Comparison of ENCODE assay signal across 1 cellular context in genomic region chr1:77977989-77978292, GRCh38.
A peak's percentile ranks its signal among the peaks of the same experiment; 100 is the strongest.
TF ChIP-seq lines count a peak whose summit lies in the region.

No MANE protein-coding gene starts in this region.

TF ChIP-seq in HEK293, 187 proteins besides CTCF, POLR2A, EP300 and RAD21 (continued from another document):
- TF ChIP-seq ZBTB26 (tag by site-specific recombination; optimal IDR thresholded peaks at IDR 0.05) (no peak), HOXC10 (CRISPR knock-in tag; IDR thresholded peaks at IDR 0.05) (no peak), ZNF433 (tag by site-specific recombination; IDR thresholded peaks at IDR 0.05; ENCODE audit: low read depth) (no peak), ZNF623 (tag by site-specific recombination; IDR thresholded peaks at IDR 0.05) (no peak), ZNF548 (tag by site-specific recombination; IDR thresholded peaks at IDR 0.05) (no peak), ZNF621 (tag by site-specific recombination; IDR thresholded peaks at IDR 0.05) (no peak), AEBP2 (tag by site-specific recombination; IDR thresholded peaks at IDR 0.05; ENCODE audit: borderline replicate concordance) (no peak), ZNF223 (tag by site-specific recombination; IDR thresholded peaks at IDR 0.05) (no peak), KLF7 (tag by site-specific recombination; IDR thresholded peaks at IDR 0.05; ENCODE audit: borderline replicate concordance) (no peak), PRDM1 (tag by site-specific recombination; IDR thresholded peaks at IDR 0.05) (peak; percentile 48; the same call in 1 of the 2 replicates), ZFP37 (tag by site-specific recombination; IDR thresholded peaks at IDR 0.05) (no peak), ZNF521 (tag by site-specific recombination; IDR thresholded peaks at IDR 0.05) (no peak), ZNF792 (tag by site-specific recombination; IDR thresholded peaks at IDR 0.05) (no peak), MEIS1 (CRISPR knock-in tag; IDR thresholded peaks at IDR 0.05; ENCODE audit: borderline replicate concordance) (no peak), ZNF610 (tag by site-specific recombination; IDR thresholded peaks at IDR 0.05; ENCODE audit: borderline replicate concordance) (no peak), ATF2 (tag by site-specific recombination; IDR thresholded peaks at IDR 0.05; ENCODE audit: low read depth) (peak; percentile 70)
- TF ChIP-seq, protein P1, sequence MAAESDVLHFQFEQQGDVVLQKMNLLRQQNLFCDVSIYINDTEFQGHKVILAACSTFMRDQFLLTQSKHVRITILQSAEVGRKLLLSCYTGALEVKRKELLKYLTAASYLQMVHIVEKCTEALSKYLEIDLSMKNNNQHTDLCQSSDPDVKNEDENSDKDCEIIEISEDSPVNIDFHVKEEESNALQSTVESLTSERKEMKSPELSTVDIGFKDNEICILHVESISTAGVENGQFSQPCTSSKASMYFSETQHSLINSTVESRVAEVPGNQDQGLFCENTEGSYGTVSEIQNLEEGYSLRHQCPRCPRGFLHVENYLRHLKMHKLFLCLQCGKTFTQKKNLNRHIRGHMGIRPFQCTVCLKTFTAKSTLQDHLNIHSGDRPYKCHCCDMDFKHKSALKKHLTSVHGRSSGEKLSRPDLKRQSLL (tag by site-specific recombination; IDR thresholded peaks at IDR 0.05), result no peak
- TF ChIP-seq, protein P2, sequence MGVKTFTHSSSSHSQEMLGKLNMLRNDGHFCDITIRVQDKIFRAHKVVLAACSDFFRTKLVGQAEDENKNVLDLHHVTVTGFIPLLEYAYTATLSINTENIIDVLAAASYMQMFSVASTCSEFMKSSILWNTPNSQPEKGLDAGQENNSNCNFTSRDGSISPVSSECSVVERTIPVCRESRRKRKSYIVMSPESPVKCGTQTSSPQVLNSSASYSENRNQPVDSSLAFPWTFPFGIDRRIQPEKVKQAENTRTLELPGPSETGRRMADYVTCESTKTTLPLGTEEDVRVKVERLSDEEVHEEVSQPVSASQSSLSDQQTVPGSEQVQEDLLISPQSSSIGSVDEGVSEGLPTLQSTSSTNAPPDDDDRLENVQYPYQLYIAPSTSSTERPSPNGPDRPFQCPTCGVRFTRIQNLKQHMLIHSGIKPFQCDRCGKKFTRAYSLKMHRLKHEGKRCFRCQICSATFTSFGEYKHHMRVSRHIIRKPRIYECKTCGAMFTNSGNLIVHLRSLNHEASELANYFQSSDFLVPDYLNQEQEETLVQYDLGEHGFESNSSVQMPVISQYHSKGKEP (tag by site-specific recombination; IDR thresholded peaks at IDR 0.05), result peak; percentile 34; the same call in 1 of the 2 replicates
